7 cellular contexts compared by ENCODE assay signal in the genomic region with DNA sequence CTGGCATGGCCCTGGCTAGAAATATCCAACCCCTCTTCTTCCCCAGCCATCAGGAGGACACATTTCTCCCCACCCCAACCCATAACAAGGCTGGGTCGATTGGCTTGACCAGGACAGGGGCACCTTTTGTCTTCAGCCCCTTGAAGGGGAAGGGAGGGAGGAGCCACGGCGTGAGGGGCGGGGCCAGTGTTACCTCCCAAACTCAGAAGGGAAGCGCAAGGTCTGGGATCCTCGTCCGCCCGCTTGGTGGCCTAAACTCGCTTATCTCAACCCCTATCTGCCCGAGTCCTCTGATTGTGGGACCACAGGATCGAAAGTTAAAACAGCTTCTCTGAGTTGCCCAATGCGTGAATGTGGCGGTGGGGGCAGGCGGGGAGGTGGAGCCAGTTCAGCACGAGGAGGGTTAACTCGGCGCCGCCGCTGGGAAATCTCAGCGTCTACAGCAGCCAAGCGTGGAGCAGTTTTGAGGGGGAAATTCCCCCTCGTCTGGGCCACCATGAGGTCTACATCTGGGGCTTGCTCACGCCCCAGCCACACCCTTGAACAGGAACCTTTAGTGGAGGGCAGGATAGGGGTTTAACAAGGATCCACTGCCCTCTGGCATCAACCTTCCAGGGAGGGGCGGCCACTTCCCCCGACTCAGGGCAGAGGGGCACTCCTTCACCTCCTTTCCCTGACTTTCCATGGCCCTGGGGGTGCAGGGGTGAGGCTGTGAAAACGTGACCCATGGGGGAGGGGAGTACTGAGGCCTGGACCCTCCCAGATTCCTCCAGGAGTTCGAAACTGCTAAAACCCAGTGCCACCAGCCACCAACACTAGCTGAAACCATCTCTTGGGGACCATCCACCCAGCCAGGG. TPM values are rescaled to one million over a fixed set of nuclear protein-coding genes. Genes with fewer than 3 reads are reported as not detected.
A peak's percentile ranks its signal among the peaks of the same experiment; 100 is the strongest.
DNase-seq lines count a peak whose midpoint lies in the region; ATAC-seq, FAIRE-seq and TF ChIP-seq lines count a peak whose summit lies in the region.

No MANE protein-coding gene starts in this region.

- H3K36me3 Mint-ChIP-seq in activated naive CD8-positive, alpha-beta T cell treated with anti-CD3 and anti-CD28 coated beads, Interleukin-2, amount 50 U/mL, for 24 hours (ENCODE audit: low read depth) = peaks cover 43% of the 10 kb centered on the region

- TF ChIP-seq CTCF in hepatocyte (IDR thresholded peaks at IDR 0.05; ENCODE audit: poor library complexity) = peak; percentile 3

- H3K27ac Mint-ChIP-seq in activated naive CD8-positive, alpha-beta T cell treated with anti-CD3 and anti-CD28 coated beads, Interleukin-2, amount 50 U/mL, for 24 hours = peak overlapping the region; percentile 96

- in situ Hi-C loops in G401 (cut with HindIII; ENCODE audit: low sequenced_read_pairs) = no loop called here

- H3K9me3 Mint-ChIP-seq in activated naive CD8-positive, alpha-beta T cell treated with anti-CD3 and anti-CD28 coated beads, Interleukin-2, amount 50 U/mL, for 24 hours = no peaks in the 10 kb centered on the region

- ATAC-seq in GM18909 (IDR thresholded peaks at IDR 0.05; ENCODE audit: poor library complexity, unreplicated experiment) = peak; percentile 50
- peak; percentile 43 for ATAC-seq in HG03139 (IDR thresholded peaks at IDR 0.05; ENCODE audit: unreplicated experiment)
- peak; percentile 47 for ATAC-seq in activated naive CD8-positive, alpha-beta T cell treated with anti-CD3 and anti-CD28 coated beads, Interleukin-2, amount 50 U/mL, for 24 hours

- H3K4me3 Mint-ChIP-seq in activated naive CD8-positive, alpha-beta T cell treated with anti-CD3 and anti-CD28 coated beads, Interleukin-2, amount 50 U/mL, for 24 hours = peak overlapping the region; percentile 98

- peak overlapping the region; percentile 93 for H3K4me2 ChIP-seq in hepatocyte

- no peaks in the 10 kb centered on the region for H3K27me3 Mint-ChIP-seq in activated naive CD8-positive, alpha-beta T cell treated with anti-CD3 and anti-CD28 coated beads, Interleukin-2, amount 50 U/mL, for 24 hours

- no peaks in the 10 kb centered on the region for H3K9me2 ChIP-seq in hepatocyte (replicated peaks; ENCODE audit: insufficient read depth)

- peaks cover 30% of the 10 kb centered on the region for H3K4me1 ChIP-seq in hepatocyte (ENCODE audit: insufficient read depth)
- H3K4me1 ChIP-seq in small intestine (ENCODE audit: control insufficient read depth in 2 of 2, insufficient read depth in 1 of 2, low read depth in 1 of 2, low read length in 1 of 2) = peaks cover 0 to 4% of the 10 kb centered on the region in 2 donors

- peak overlapping the region; percentile 100 for H3K27ac ChIP-seq in hepatocyte
- H3K27ac ChIP-seq in small intestine (ENCODE audit: low read depth in 1 of 2, low read length in 1 of 2) = peak overlapping the region; percentile 89 to 93

- H2AFZ ChIP-seq in hepatocyte = peak overlapping the region; percentile 69

- no peak for FAIRE-seq in small intestine (lab: Jason Lieb, UNC)

- H3K9me3 ChIP-seq in hepatocyte (ENCODE audit: low read depth) = no peaks in the 10 kb centered on the region
- H3K9me3 ChIP-seq in small intestine (ENCODE audit: control insufficient read depth, low read depth) = no peaks in the 10 kb centered on the region

- peaks cover 26% of the 10 kb centered on the region for H3K79me2 ChIP-seq in hepatocyte

- H3K4me1 Mint-ChIP-seq in activated naive CD8-positive, alpha-beta T cell treated with anti-CD3 and anti-CD28 coated beads, Interleukin-2, amount 50 U/mL, for 24 hours = peaks cover 54% of the 10 kb centered on the region

- WGBS in hepatocyte (ENCODE audit: low lambda C conversion rate, missing lambda C conversion rate) = under 1% methylated on average over 26 of the region's 27 CpGs
- WGBS in small intestine, 3 donors = 0 to 1% (median 1%) methylated on average over 27 of the region's 27 CpGs

- H3K4me3 ChIP-seq in hepatocyte (peak overlapping the region; percentile 52), small intestine (ENCODE audit: low read depth in 1 of 2, low read length in 2 of 2) (peak overlapping the region; percentile 77 to 82)

- no peaks in the 10 kb centered on the region for H3K27me3 ChIP-seq in hepatocyte
- no peaks in the 10 kb centered on the region for H3K27me3 ChIP-seq in small intestine (ENCODE audit: control insufficient read depth in 2 of 2, insufficient read depth in 2 of 2, low read length in 2 of 2)

- DNase-seq in SK-N-DZ (ENCODE audit: low spot score) (peak; percentile 72), hepatocyte (ENCODE audit: low spot score) (peak; percentile 70), small intestine (peak; percentile 50), G401 (ENCODE audit: low spot score) (no peak)
- peak; percentile 84 for DNase-seq in activated naive CD8-positive, alpha-beta T cell treated with anti-CD3 and anti-CD28 coated beads, Interleukin-2, amount 50 U/mL, for 24 hours

- no peaks in the 10 kb centered on the region for H3K36me3 ChIP-seq in hepatocyte (replicated peaks; ENCODE audit: insufficient read depth, low read depth)
- H3K36me3 ChIP-seq in small intestine (ENCODE audit: control insufficient read depth in 2 of 2, insufficient read depth in 2 of 2, low read length in 2 of 2) = peaks cover 4 to 7% of the 10 kb centered on the region in 2 donors

- peaks cover 10% of the 10 kb centered on the region for H4K20me1 ChIP-seq in hepatocyte (ENCODE audit: insufficient read depth, poor library complexity, severe bottlenecking)

RNA-seq across cellular contexts. Expression of gene STAT6, which starts 0.7 kb away (rescaled TPM):
- 37.1 and 42.2 TPM in 2 replicates for polyA plus RNA-seq in SK-N-DZ (2014; cell fraction: cytosol; rRNA removed)
- polyA plus RNA-seq in SK-N-DZ (2014; cell fraction: nucleus; rRNA removed) = 129 TPM in 2 replicates
- 76.7 and 78.9 TPM in 2 replicates for total RNA-seq in hepatocyte
- polyA plus RNA-seq in hepatocyte = 80.0 and 101 TPM in 2 replicates
- 100 to 1,000 TPM; 129 to 842 (median 558) TPM for polyA plus RNA-seq in small intestine
- 62.6 and 64.9 TPM in 2 replicates for total RNA-seq in G401 (2014; rRNA removed; shearing (Covaris generic))

RNA-seq across cellular contexts. Expression of gene LRP1, which starts 17.9 kb away (rescaled TPM):
- polyA plus RNA-seq in SK-N-DZ (2014; cell fraction: cytosol; rRNA removed) = 6.4 and 7.8 TPM in 2 replicates
- polyA plus RNA-seq in SK-N-DZ (2014; cell fraction: nucleus; rRNA removed) = 16.5 and 44.9 TPM in 2 replicates
- 48.5 and 76.8 TPM in 2 replicates for total RNA-seq in hepatocyte
- 47.8 and 57.6 TPM in 2 replicates for polyA plus RNA-seq in hepatocyte
- 10 to 100 TPM; 24.3 to 47.5 (median 35.8) TPM for polyA plus RNA-seq in small intestine
- 19.3 and 25.1 TPM in 2 replicates for total RNA-seq in G401 (2014; rRNA removed; shearing (Covaris generic))

RNA-seq across cellular contexts. Expression of gene NAB2, which starts 21.5 kb away (rescaled TPM):
- polyA plus RNA-seq in SK-N-DZ (2014; cell fraction: cytosol; rRNA removed) = 24.6 and 39.9 TPM in 2 replicates
- polyA plus RNA-seq in SK-N-DZ (2014; cell fraction: nucleus; rRNA removed) = 33.8 and 35.6 TPM in 2 replicates
- 21.9 and 24.8 TPM in 2 replicates for total RNA-seq in hepatocyte
- polyA plus RNA-seq in hepatocyte (12.3 and 12.9 TPM in 2 replicates), small intestine (10 to 100 TPM; 11.4 to 21.2 (median 14.9) TPM)
- 44.2 TPM in 2 replicates for total RNA-seq in G401 (2014; rRNA removed; shearing (Covaris generic))

RNA-seq across cellular contexts. Expression of gene NEMP1, which starts 31.8 kb away (rescaled TPM):
- 48.5 and 61.1 TPM in 2 replicates for polyA plus RNA-seq in SK-N-DZ (2014; cell fraction: cytosol; rRNA removed)
- polyA plus RNA-seq in SK-N-DZ (2014; cell fraction: nucleus; rRNA removed) = 58.2 and 72.1 TPM in 2 replicates
- 8.3 and 9.3 TPM in 2 replicates for total RNA-seq in hepatocyte
- polyA plus RNA-seq in hepatocyte = 3.0 and 6.2 TPM in 2 replicates
- 1 to 10 TPM in 1 of 3 donors, under 1 TPM in 2; 0.45 to 3.6 (median 0.54) TPM for polyA plus RNA-seq in small intestine
- total RNA-seq in G401 (2014; rRNA removed; shearing (Covaris generic)) = 17.4 and 23.9 TPM in 2 replicates

RNA-seq across cellular contexts. Expression of gene LRP1-AS, which starts 37.0 kb away (rescaled TPM):
- not detected in 2 replicates for polyA plus RNA-seq in SK-N-DZ (2014; cell fraction: cytosol; rRNA removed)
- not detected in 2 replicates for polyA plus RNA-seq in SK-N-DZ (2014; cell fraction: nucleus; rRNA removed)
- not detected in 2 replicates for total RNA-seq in hepatocyte
- polyA plus RNA-seq in hepatocyte (0.59 TPM in 1 of 2 replicates, not detected in the other), small intestine (under 1 TPM in 1 of 3 donors, not detected in 2; 0.15 TPM)
- total RNA-seq in G401 (2014; rRNA removed; shearing (Covaris generic)) = not detected in 2 replicates
